9 cellular contexts compared by ENCODE assay signal in the genomic region with DNA sequence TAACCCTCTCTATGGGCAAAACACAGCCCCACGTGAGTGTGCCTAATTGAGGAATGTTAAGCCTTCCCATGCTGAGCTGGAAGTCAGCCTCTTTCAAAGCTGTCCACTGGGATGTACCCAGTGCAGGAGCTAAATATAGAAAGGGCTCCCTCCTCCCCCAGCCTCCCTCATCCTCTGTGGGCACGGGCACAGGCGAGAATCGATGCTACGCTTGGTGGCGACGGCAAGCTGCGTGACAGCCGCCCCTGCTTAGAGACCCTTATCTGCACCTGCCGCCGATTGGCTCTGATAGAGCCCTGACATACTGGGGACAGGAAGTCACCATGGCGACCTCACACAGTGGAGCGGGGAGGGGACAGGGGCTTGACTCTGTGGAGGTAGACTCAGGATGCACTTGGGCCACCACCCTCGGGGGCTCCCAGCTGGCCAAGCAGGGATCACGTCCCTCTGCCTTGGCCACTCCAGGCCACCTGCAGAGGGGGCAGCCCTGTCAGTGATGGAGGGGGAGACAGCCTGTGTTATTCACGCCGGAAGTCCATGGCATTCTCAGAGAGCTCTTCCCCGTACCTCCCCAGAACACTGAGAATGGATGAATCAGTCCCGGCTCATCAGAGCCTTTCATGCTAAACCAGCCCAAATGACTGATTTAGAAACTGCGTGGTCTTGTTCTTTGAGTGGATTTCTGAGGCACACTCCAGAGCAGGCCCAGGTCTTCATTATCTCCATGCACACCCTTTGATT.
DNase-seq lines count a peak whose midpoint lies in the region; ATAC-seq and TF ChIP-seq lines count a peak whose summit lies in the region.
"Had no signal": no experiment of that assay in that cellular context is flagged by ENCODE, and none has a peak within 500 bp of the region (broad histone marks: within the 10 kb centered on the region; RNA-seq: fewer than 3 reads in every experiment).

No MANE protein-coding gene starts in this region.

- BruUV-seq in mammary epithelial cell (replicated peaks; lab: Mats Ljungman, UMichigan): no TSS peak

- H3K9me3 ChIP-seq in adipocyte (ENCODE audit: control insufficient read depth, low read length) (no peaks in the 10 kb centered on the region), stomach (no peaks in the 10 kb centered on the region), upper lobe of right lung (no peaks in the 10 kb centered on the region), mammary epithelial cell (replicated peaks; ENCODE audit: insufficient read depth, low read length) (no peaks in the 10 kb centered on the region)

- no peak for TF ChIP-seq EP300 in stomach (IDR thresholded peaks at IDR 0.05)

- no peak for ATAC-seq in upper lobe of right lung

- H4K20me1 ChIP-seq in mammary epithelial cell (ENCODE audit: insufficient read depth, low read length): no peaks in the 10 kb centered on the region

- no peak for TF ChIP-seq CTCF in stomach (IDR thresholded peaks at IDR 0.05)
- no peak for TF ChIP-seq CTCF in upper lobe of right lung (IDR thresholded peaks at IDR 0.05)
- no peak for TF ChIP-seq CTCF in mammary epithelial cell (conservative IDR thresholded peaks at IDR 0.05 in 1 of 2, IDR thresholded peaks at IDR 0.05 in 1 of 2; ENCODE audit: extremely low read depth in 1 of 2, insufficient read depth in 1 of 2, low read depth in 1 of 2, low read length in 2 of 2)

- CTCF ChIA-PET in mammary epithelial cell (lab: Charles Lee; ENCODE audit: low non-redundant PET): interaction anchor here (0.6 kb wide), 1 partner anchor 250 kb away, joined by 7 read pairs; no protein-coding TSS in a partner anchor

- DNase-seq in COLO829 (ENCODE audit: low spot score): peak; percentile 4
- peak; percentile 92 for DNase-seq in NCI-H1105 treated with DMSO at 0.1 percent for 48 hours (lab: John Stamatoyannopoulos, UW)
- peak; percentile 2 for DNase-seq in adipocyte (ENCODE audit: low read depth)
- peak; percentile 16 for DNase-seq in myocyte (ENCODE audit: low read depth)
- DNase-seq in kidney glomerular epithelial cell (lab: John Stamatoyannopoulos, UW): no peak
- no peak for DNase-seq in stomach
- no peak for DNase-seq in upper lobe of right lung
- no peak for DNase-seq in mammary epithelial cell

- intact Hi-C loops in stomach (cut with DNase I; ENCODE audit: low total_unique reads): no loop called here
- intact Hi-C loops in upper lobe of right lung (cut with DNase I): no loop called here
- intact Hi-C loops in mammary epithelial cell (cut with micrococcal nuclease): no loop called here

- in situ Hi-C loops in mammary epithelial cell (cut with MboI; ENCODE audit: low sequenced_read_pairs in 2 of 2): no loop called here

- H3K36me3 ChIP-seq in adipocyte (ENCODE audit: control insufficient read depth, insufficient read depth, low read length, severe bottlenecking) (no peaks in the 10 kb centered on the region), stomach (no peaks in the 10 kb centered on the region), upper lobe of right lung (no peaks in the 10 kb centered on the region), mammary epithelial cell (ENCODE audit: insufficient read depth, low read length) (no peaks in the 10 kb centered on the region)
- H3K36me3 ChIP-seq: cardiac muscle cell had no signal

- H2AFZ ChIP-seq in mammary epithelial cell (ENCODE audit: low read depth, low read length): no peak overlapping the region

- H3K4me1 ChIP-seq in adipocyte (ENCODE audit: control insufficient read depth, insufficient read depth, low read length): no peaks in the 10 kb centered on the region
- H3K4me1 ChIP-seq in stomach: peaks cover 0 to 8% (median 4%) of the 10 kb centered on the region in 4 donors
- H3K4me1 ChIP-seq in upper lobe of right lung: no peaks in the 10 kb centered on the region
- H3K4me1 ChIP-seq in mammary epithelial cell (ENCODE audit: insufficient read depth, low read length): no peaks in the 10 kb centered on the region

- H3K79me2 ChIP-seq in mammary epithelial cell (ENCODE audit: insufficient read depth, low read length): no peaks in the 10 kb centered on the region

- 30 to 40% (median 35%) methylated on average over 20 of the region's 20 CpGs for WGBS in stomach, 5 donors
- 58% methylated on average over 12 of the region's 20 CpGs for WGBS in mammary epithelial cell (ENCODE audit: low coverage, missing lambda C conversion rate)

- dilution Hi-C loops in mammary epithelial cell (cut with HindIII; ENCODE audit: low sequenced_read_pairs): no loop called here

- no peak overlapping the region for H3K4me2 ChIP-seq in mammary epithelial cell (ENCODE audit: insufficient read depth, low read depth, low read length)

- TF ChIP-seq POLR2A in stomach (IDR thresholded peaks at IDR 0.05): no peak

- H3K27me3 ChIP-seq in adipocyte (replicated peaks; ENCODE audit: control insufficient read depth, insufficient read depth, low read length) (peaks cover 30% of the 10 kb centered on the region), stomach (peaks cover 0 to 5% (median 0%) of the 10 kb centered on the region in 3 donors), upper lobe of right lung (no peaks in the 10 kb centered on the region), mammary epithelial cell (ENCODE audit: insufficient read depth, low read length) (no peaks in the 10 kb centered on the region)

- H3K4me3 ChIP-seq in adipocyte (ENCODE audit: low read length) (no peak overlapping the region), stomach (no peak overlapping the region), upper lobe of right lung (no peak overlapping the region), mammary epithelial cell (replicated peaks in 1 of 3; ENCODE audit: insufficient read depth in 1 of 3, low read depth in 2 of 3, low read length in 3 of 3) (no peak overlapping the region)
- H3K4me3 ChIP-seq: cardiac muscle cell had no signal

- H3K9ac ChIP-seq in adipocyte (ENCODE audit: low read length) (no peak overlapping the region), mammary epithelial cell (ENCODE audit: insufficient read depth, low read length) (no peak overlapping the region)

- no peak overlapping the region for H3K27ac ChIP-seq in stomach
- H3K27ac ChIP-seq in upper lobe of right lung: no peak overlapping the region
- H3K27ac ChIP-seq in mammary epithelial cell (ENCODE audit: insufficient read depth, low read depth, low read length): no peak overlapping the region
- H3K27ac ChIP-seq: cardiac muscle cell had no signal

Comparison
In these comparisons a context has a peak if more than half of its experiments do, and no peak if none do; other contexts are left out.
1. DNase-seq: peak in COLO829 (single experiment), NCI-H1105 treated with DMSO at 0.1 percent for 48 hours (single experiment), adipocyte (single experiment) and myocyte (single experiment); none in kidney glomerular epithelial cell (single experiment), stomach (single experiment), upper lobe of right lung (single experiment) and mammary epithelial cell (single experiment).